ENCODE assay signal across 8 cellular contexts in the genomic region with DNA sequence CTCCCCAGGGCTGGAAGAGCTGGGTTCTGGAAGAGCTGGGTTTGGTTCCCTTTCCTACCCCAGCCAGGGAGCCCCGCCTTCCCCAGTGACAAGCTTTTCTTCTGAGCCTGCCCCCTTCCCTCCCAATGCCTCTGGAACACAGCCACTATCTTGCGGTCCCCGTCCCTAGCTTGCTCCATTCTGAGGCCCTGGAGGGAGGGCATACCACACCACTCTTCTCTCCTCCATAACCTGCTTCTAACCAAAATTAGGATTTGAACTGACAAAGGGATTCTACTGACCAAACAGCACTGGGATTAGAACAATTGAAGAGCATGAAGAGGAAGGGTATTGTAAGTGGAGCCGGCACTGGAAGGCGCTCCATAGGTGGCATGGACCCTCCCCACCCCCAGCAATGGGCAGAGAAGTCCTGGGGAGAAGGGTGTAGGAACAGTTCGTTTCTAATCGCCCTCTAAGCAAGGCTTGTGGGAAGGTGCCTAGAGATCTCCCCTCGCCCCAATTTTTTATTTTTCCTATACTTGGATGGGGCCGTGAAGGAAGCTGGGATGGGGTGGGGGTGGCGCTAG. TPM values are rescaled to one million over a fixed set of nuclear protein-coding genes. Genes with fewer than 3 reads are reported as not detected.
DNase-seq lines count a peak whose midpoint lies in the region; ATAC-seq and TF ChIP-seq lines count a peak whose summit lies in the region.

No MANE protein-coding gene starts in this region.

- 2% methylated on average over 10 of the region's 10 CpGs for WGBS in esophagus muscularis mucosa

- TF ChIP-seq EP300 in esophagus muscularis mucosa (IDR thresholded peaks at IDR 0.05): no peak

- H3K4me1 Mint-ChIP-seq in CD8-positive, alpha-beta T cell (ENCODE audit: low read depth): peaks cover 30% of the 10 kb centered on the region

- CTCF ChIA-PET in CD8-positive, alpha-beta T cell (lab: Charles Lee): interaction anchor here (3.6 to 6.1 kb wide), 3 partner anchors 11 to 151 kb away, joined by 28 to 124 read pairs (median 92); a partner anchor contains a TSS

- H3K27me3 ChIP-seq in CD8-positive, alpha-beta T cell (ENCODE audit: insufficient read depth, low read length): no peaks in the 10 kb centered on the region
- H3K27me3 ChIP-seq in esophagus muscularis mucosa (no peaks in the 10 kb centered on the region), uterus (no peaks in the 10 kb centered on the region)

- POLR2A ChIA-PET in CD8-positive, alpha-beta T cell (lab: Charles Lee): interaction anchor here (1.8 kb wide), 1 partner anchor 140 kb away, joined by 5 read pairs; no protein-coding TSS in a partner anchor

- no peaks in the 10 kb centered on the region for H3K36me3 ChIP-seq in CD8-positive, alpha-beta T cell (ENCODE audit: insufficient read depth, low read length)
- peaks cover 0 to 25% (median 22%) of the 10 kb centered on the region in 4 donors for H3K36me3 ChIP-seq in esophagus muscularis mucosa
- H3K36me3 ChIP-seq in uterus: no peaks in the 10 kb centered on the region

- peak overlapping the region; percentile 90 for H3K4me3 Mint-ChIP-seq in CD8-positive, alpha-beta T cell

- H3K4me3 ChIP-seq in CD8-positive, alpha-beta T cell (ENCODE audit: low read depth, low read length): peak overlapping the region; percentile 61
- H3K4me3 ChIP-seq in esophagus muscularis mucosa: peak overlapping the region; percentile 83 to 99 (median 90)
- peak overlapping the region; percentile 65 to 95 for H3K4me3 ChIP-seq in uterus

- H3K9me3 ChIP-seq in CD8-positive, alpha-beta T cell (ENCODE audit: low read length): no peaks in the 10 kb centered on the region
- H3K9me3 ChIP-seq in esophagus muscularis mucosa: no peaks in the 10 kb centered on the region
- no peaks in the 10 kb centered on the region for H3K9me3 ChIP-seq in uterus

- DNase-seq in CD8-positive, alpha-beta T cell: no peak
- DNase-seq in HT-29 (ENCODE audit: low spot score) (peak; percentile 72), UCSD-AML1 (lab: John Stamatoyannopoulos, UW; ENCODE audit: unreplicated experiment) (peak; percentile 64), esophagus muscularis mucosa (ENCODE audit: extremely low spot score) (no peak), myocyte (ENCODE audit: low read depth) (peak; percentile 82), uterus (peak; percentile 49 to 57), COLO668 (lab: John Stamatoyannopoulos, UW; ENCODE audit: unreplicated experiment) (no peak)

- H3K9me3 Mint-ChIP-seq in CD8-positive, alpha-beta T cell: no peaks in the 10 kb centered on the region

- no peak for ATAC-seq in CD8-positive, alpha-beta T cell
- no peak for ATAC-seq in HG03025 (IDR thresholded peaks at IDR 0.05; ENCODE audit: low FRiP score, unreplicated experiment)

- H3K27ac ChIP-seq in CD8-positive, alpha-beta T cell (ENCODE audit: low read depth, low read length): no peak overlapping the region
- H3K27ac ChIP-seq in esophagus muscularis mucosa (replicated peaks in 1 of 4) (peak overlapping the region; percentile 86 to 93 (median 88)), uterus (peak overlapping the region; percentile 82 to 90)

- H3K27me3 Mint-ChIP-seq in CD8-positive, alpha-beta T cell (ENCODE audit: low read depth): no peaks in the 10 kb centered on the region

- peaks cover 10% of the 10 kb centered on the region for H3K4me1 ChIP-seq in CD8-positive, alpha-beta T cell (ENCODE audit: insufficient read depth, low read length)
- H3K4me1 ChIP-seq in esophagus muscularis mucosa (peaks cover 27 to 50% (median 43%) of the 10 kb centered on the region in 4 donors), uterus (peaks cover 0 to 15% of the 10 kb centered on the region in 2 donors)

- H3K36me3 Mint-ChIP-seq in CD8-positive, alpha-beta T cell: peaks cover 10% of the 10 kb centered on the region

- no peak for TF ChIP-seq CTCF in CD8-positive, alpha-beta T cell (IDR thresholded peaks at IDR 0.05)
- TF ChIP-seq CTCF in esophagus muscularis mucosa (IDR thresholded peaks at IDR 0.05): no peak
- TF ChIP-seq CTCF in uterus (IDR thresholded peaks at IDR 0.05): no peak

- peak overlapping the region; percentile 41 for H3K27ac Mint-ChIP-seq in CD8-positive, alpha-beta T cell

- TF ChIP-seq POLR2A in esophagus muscularis mucosa (IDR thresholded peaks at IDR 0.05; ENCODE audit: low read depth) (no peak), uterus (IDR thresholded peaks at IDR 0.05) (no peak)

- intact Hi-C loops in CD8-positive, alpha-beta T cell (cut with DNase I, micrococcal nuclease): loop anchor here (2.0 to 5.0 kb wide), 3 partner anchors 54 to 77 kb away; a partner anchor contains a TSS
- intact Hi-C loops in esophagus muscularis mucosa (cut with DNase I): loop anchor here (5.0 kb wide), 2 partner anchors 49 to 76 kb away; a partner anchor contains a TSS
- intact Hi-C loops in uterus (cut with DNase I; ENCODE audit: low total_unique reads): no loop called here

RNA-seq across cellular contexts. Expression of a gene that starts 0.7 kb away (rescaled TPM):
- total RNA-seq in CD8-positive, alpha-beta T cell: 1 to 10 TPM; 2.6 to 3.2 TPM
- 22.2 and 25.5 TPM in 2 replicates for total RNA-seq in HT-29 (2014; rRNA removed; shearing (Covaris generic))
- total RNA-seq in esophagus muscularis mucosa (10 to 100 TPM; 20.5 to 33.2 (median 28.2) TPM), myocyte (29.0 and 37.5 TPM in 2 replicates), uterus (10 to 100 TPM in 3 of 4 donors, 1 to 10 TPM in 1; 9.1 to 21.8 (median 18.4) TPM)
- 36.2 TPM for polyA plus RNA-seq in myocyte (2012)

RNA-seq across cellular contexts. Expression of a gene that starts 51.8 kb away (rescaled TPM):
- total RNA-seq in CD8-positive, alpha-beta T cell: under 1 TPM; 0.41 to 0.81 TPM
- total RNA-seq in HT-29 (2014; rRNA removed; shearing (Covaris generic)): 9.4 and 10.9 TPM in 2 replicates
- total RNA-seq in esophagus muscularis mucosa: under 1 TPM in 3 of 4 donors, not detected in 1; under 0.01 to 0.40 (median 0.17) TPM
- total RNA-seq in myocyte: 0.51 and 0.52 TPM in 2 replicates
- polyA plus RNA-seq in myocyte (2012): 0.34 TPM
- 10 to 100 TPM in 1 of 4 donors, not detected in 3; 14.0 TPM for total RNA-seq in uterus

Comparison
In these comparisons a context has a peak if more than half of its experiments do, and no peak if none do; other contexts are left out.
1. DNase-seq: peak in HT-29 (single experiment), UCSD-AML1 (single experiment), myocyte (single experiment) and uterus (2 of 2); none in CD8-positive, alpha-beta T cell (0 of 7), esophagus muscularis mucosa (single experiment) and COLO668 (single experiment).
2. Peak in every context shown above with its lines, with median percentiles within 50 percentile points of each other: H3K4me3 ChIP-seq.